16 cellular contexts compared by ENCODE assay signal in the genomic region with DNA sequence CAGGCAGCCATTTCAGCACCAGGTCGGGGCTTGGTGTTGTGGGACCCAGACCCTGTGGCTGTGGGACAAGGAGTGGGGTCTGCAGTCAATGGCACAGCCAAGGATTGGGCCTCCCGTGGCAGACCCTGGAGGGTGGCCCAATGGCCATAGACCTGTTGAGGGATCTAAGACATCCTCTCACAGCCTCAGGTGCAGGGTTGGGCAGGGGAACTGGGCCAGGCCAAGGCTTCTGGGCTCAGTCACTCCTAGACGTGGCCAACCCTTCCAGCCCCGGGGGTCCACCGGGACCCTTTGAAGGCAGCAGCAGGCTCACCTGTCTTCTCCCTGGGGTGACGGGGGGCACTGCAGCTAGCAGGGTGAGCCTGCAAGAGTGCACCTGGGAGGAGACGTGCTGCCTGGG.
"Had no signal": no experiment of that assay in that cellular context is flagged by ENCODE, and none has a peak within 500 bp of the region (broad histone marks: within the 10 kb centered on the region; RNA-seq: fewer than 3 reads in every experiment).

No MANE protein-coding gene starts in this region.

- H3K36me3 ChIP-seq: uterus had no signal

- H3K9ac ChIP-seq: SK-N-SH had no signal

- H3K36me3 Mint-ChIP-seq: activated naive CD4-positive, alpha-beta T cell treated with anti-CD3 and anti-CD28 coated beads, Interleukin-2, amount 50 U/mL, for 24 hours had no signal

- DNase-seq: activated CD4-positive, alpha-beta T cell treated with anti-CD3 and anti-CD28 coated beads, Interleukin-2, amount 10 ng/mL, durations not matched to agents 24 days and 14 days; activated CD8-positive, alpha-beta T cell treated with anti-CD3 and anti-CD28 coated beads, Interleukin-2, amount 10 ng/mL, durations not matched to agents 7 days and 5 days; activated T-cell treated with anti-CD3 and anti-CD28 coated beads, Interleukin-2, amount 50 U/mL, for 24 hours; dermis blood vessel endothelial cell; effector memory CD8-positive, alpha-beta T cell; SK-N-SH; stimulated activated CD8-positive, alpha-beta memory T cell treated with anti-CD3 and anti-CD28 coated beads, Interleukin-4, amount 100 ng/mL, for 48 hours; stimulated activated naive CD4-positive, alpha-beta T cell treated with Interleukin-2 at 50 U/mL for 16 hours; substantia nigra; uterus had no signal

- H3K4me1 Mint-ChIP-seq: activated CD4-positive, alpha-beta T cell treated with anti-CD3 and anti-CD28 coated beads, Interleukin-2, amount 10 ng/mL, durations not matched to agents 24 days and 14 days; activated naive CD4-positive, alpha-beta T cell treated with anti-CD3 and anti-CD28 coated beads, Interleukin-2, amount 50 U/mL, for 24 hours; neural crest cell had no signal

- H3K4me3 Mint-ChIP-seq: activated CD4-positive, alpha-beta T cell treated with anti-CD3 and anti-CD28 coated beads, Interleukin-2, amount 10 ng/mL, durations not matched to agents 24 days and 14 days; activated CD8-positive, alpha-beta T cell treated with anti-CD3 and anti-CD28 coated beads, Interleukin-2, amount 10 ng/mL, durations not matched to agents 7 days and 5 days; activated naive CD4-positive, alpha-beta T cell treated with anti-CD3 and anti-CD28 coated beads, Interleukin-2, amount 50 U/mL, for 24 hours; activated T-cell treated with anti-CD3 and anti-CD28 coated beads, Interleukin-2, amount 50 U/mL, for 24 hours; effector memory CD8-positive, alpha-beta T cell; neural crest cell; T-helper 2 cell treated with Interferon-gamma antibody and Interleukin-4, amounts not matched to agents 5 μg/mL and 100 μg/mL, for 36 hours had no signal

- H3K4me3 ChIP-seq: tibial nerve, uterus had no signal

- H3K27me3 Mint-ChIP-seq: activated CD4-positive, alpha-beta T cell treated with anti-CD3 and anti-CD28 coated beads, Interleukin-2, amount 10 ng/mL, durations not matched to agents 24 days and 14 days; activated naive CD4-positive, alpha-beta T cell treated with anti-CD3 and anti-CD28 coated beads, Interleukin-2, amount 50 U/mL, for 24 hours had no signal

- H3K27ac Mint-ChIP-seq: activated CD4-positive, alpha-beta T cell treated with anti-CD3 and anti-CD28 coated beads, Interleukin-2, amount 10 ng/mL, durations not matched to agents 24 days and 14 days; activated CD8-positive, alpha-beta T cell treated with anti-CD3 and anti-CD28 coated beads, Interleukin-2, amount 10 ng/mL, durations not matched to agents 7 days and 5 days; activated naive CD4-positive, alpha-beta T cell treated with anti-CD3 and anti-CD28 coated beads, Interleukin-2, amount 50 U/mL, for 24 hours; activated T-cell treated with anti-CD3 and anti-CD28 coated beads, Interleukin-2, amount 50 U/mL, for 24 hours; effector memory CD8-positive, alpha-beta T cell; T-helper 2 cell treated with Interferon-gamma antibody and Interleukin-4, amounts not matched to agents 5 μg/mL and 100 μg/mL, for 36 hours had no signal

- H3K9me3 ChIP-seq: SK-N-SH, tibial nerve, uterus had no signal

- H3K27ac ChIP-seq: tibial nerve, uterus had no signal

- H3K4me1 ChIP-seq: uterus had no signal

- H3K9me3 Mint-ChIP-seq: activated CD4-positive, alpha-beta T cell treated with anti-CD3 and anti-CD28 coated beads, Interleukin-2, amount 10 ng/mL, durations not matched to agents 24 days and 14 days; activated naive CD4-positive, alpha-beta T cell treated with anti-CD3 and anti-CD28 coated beads, Interleukin-2, amount 50 U/mL, for 24 hours; activated T-cell treated with anti-CD3 and anti-CD28 coated beads, Interleukin-2, amount 50 U/mL, for 24 hours; effector memory CD8-positive, alpha-beta T cell; neural crest cell; T-helper 2 cell treated with Interferon-gamma antibody and Interleukin-4, amounts not matched to agents 5 μg/mL and 100 μg/mL, for 36 hours had no signal

- ATAC-seq: activated CD8-positive, alpha-beta T cell treated with anti-CD3 and anti-CD28 coated beads, Interleukin-2, amount 10 ng/mL, durations not matched to agents 7 days and 5 days; effector memory CD8-positive, alpha-beta T cell; sciatic nerve had no signal

- FAIRE-seq: TTC549 had no signal

- H3K27me3 ChIP-seq: uterus had no signal

- H3K4me2 ChIP-seq: SK-N-SH had no signal
